ENCODE assay signal across 16 cellular contexts in genomic region chr16:3730161-3731125, GRCh38.
"Had no signal": no experiment of that assay in that cellular context is flagged by ENCODE, and none has a peak within 500 bp of the region (broad histone marks: within the 10 kb centered on the region; RNA-seq: fewer than 3 reads in every experiment).

No MANE protein-coding gene starts in this region.

- H3K4me1 ChIP-seq: colonic mucosa had no signal

- H3K9me3 Mint-ChIP-seq: activated CD4-positive, alpha-beta T cell treated with anti-CD3 and anti-CD28 coated beads, Interleukin-2, amount 10 ng/mL, durations not matched to agents 7 days and 5 days; activated naive CD4-positive, alpha-beta T cell treated with anti-CD3 and anti-CD28 coated beads, Interleukin-2, amount 50 U/mL, for 72 hours; natural killer cell had no signal

- H3K9ac ChIP-seq: SK-N-SH had no signal

- H3K9me3 ChIP-seq: colonic mucosa, SK-N-SH had no signal

- DNase-seq: activated CD4-positive, alpha-beta T cell treated with anti-CD3 and anti-CD28 coated beads, Interleukin-2, amount 10 ng/mL, durations not matched to agents 7 days and 5 days; activated gamma-delta T cell; amniotic stem cell; caudate nucleus; colonic mucosa; endodermal cell; foreskin melanocyte; hypothalamus; islet precursor cell; natural killer cell; nucleus accumbens; SK-N-SH; stimulated activated CD4-positive, alpha-beta T cell treated with anti-CD3 and anti-CD28 coated beads, Interleukin-2, amount 100 ng/mL, for 24 hours; T1000 had no signal

- ATAC-seq: activated naive CD4-positive, alpha-beta T cell treated with anti-CD3 and anti-CD28 coated beads, Interleukin-2, amount 50 U/mL, for 72 hours had no signal

- H3K27me3 Mint-ChIP-seq: activated CD4-positive, alpha-beta T cell treated with anti-CD3 and anti-CD28 coated beads, Interleukin-2, amount 10 ng/mL, durations not matched to agents 7 days and 5 days had no signal

- H3K4me3 ChIP-seq: colonic mucosa, lung had no signal

- H3K27me3 ChIP-seq: colonic mucosa had no signal

- H3K4me1 Mint-ChIP-seq: endodermal cell had no signal

- H3K27ac Mint-ChIP-seq: endodermal cell had no signal

- H3K27ac ChIP-seq: colonic mucosa had no signal

- H3K4me3 Mint-ChIP-seq: activated CD4-positive, alpha-beta T cell treated with anti-CD3 and anti-CD28 coated beads, Interleukin-2, amount 10 ng/mL, durations not matched to agents 7 days and 5 days; endodermal cell; natural killer cell had no signal
